In the genomic region with DNA sequence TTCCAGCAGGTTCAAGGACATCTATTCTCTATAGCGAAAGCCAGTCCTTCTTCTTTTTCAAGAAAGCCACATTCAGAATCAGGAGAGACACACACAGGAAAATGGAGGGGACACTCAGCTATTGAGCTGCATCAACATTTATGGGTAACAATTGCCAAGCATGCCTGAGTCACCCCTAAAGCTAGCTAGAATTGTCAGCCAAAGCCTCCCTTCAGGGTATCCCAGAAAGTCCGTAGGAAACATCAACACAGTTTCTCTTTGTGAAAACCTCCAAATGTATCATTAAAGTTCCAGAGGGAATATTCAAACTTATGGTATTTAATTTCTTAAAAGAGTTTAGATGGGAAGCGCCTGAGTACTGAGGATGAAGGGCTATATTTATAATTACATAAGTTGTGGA, we compare ENCODE assay signal across 21 cellular contexts.
"Had no signal": no experiment of that assay in that cellular context is flagged by ENCODE, and none has a peak within 500 bp of the region (broad histone marks: within the 10 kb centered on the region; RNA-seq: fewer than 3 reads in every experiment).

No MANE protein-coding gene starts in this region.

- H3K27me3 Mint-ChIP-seq: activated B cell treated with CpG ODN at 0.5 μM for 24 hours; activated CD4-positive, alpha-beta memory T cell treated with anti-CD3 and anti-CD28 coated beads for 36 hours; activated CD8-positive, alpha-beta memory T cell treated with anti-CD3 and anti-CD28 coated beads, Interleukin-2, amount 10 ng/mL, durations not matched to agents 7 days and 5 days; activated naive CD8-positive, alpha-beta T cell; progenitor cell of endocrine pancreas had no signal

- H3K36me3 ChIP-seq: cardiac muscle cell, esophagus muscularis mucosa, tibial nerve had no signal

- H3K27me3 ChIP-seq: cardiac muscle cell, esophagus muscularis mucosa, tibial nerve had no signal

- DNase-seq: activated B cell treated with CpG ODN at 0.5 μM for 24 hours; activated CD4-positive, alpha-beta memory T cell treated with anti-CD3 and anti-CD28 coated beads for 36 hours; activated CD4-positive, alpha-beta T cell treated with anti-CD3 and anti-CD28 coated beads for 4 hours; activated CD8-positive, alpha-beta memory T cell treated with anti-CD3 and anti-CD28 coated beads, Interleukin-2, amount 10 ng/mL, durations not matched to agents 7 days and 5 days; amygdala; dermis blood vessel endothelial cell; effector memory CD4-positive, alpha-beta T cell; foreskin melanocyte; hypothalamus; occipital lobe; stimulated activated CD4-positive, alpha-beta T cell treated with anti-CD3 and anti-CD28 coated beads, Interleukin-12 subunit alpha, Interleukin-12 subunit beta, amount 100 ng/mL, for 4 hours; stimulated activated CD4-positive, alpha-beta T cell treated with anti-CD3 and anti-CD28 coated beads, Interleukin-1b, Interleukin-23, amount 100 ng/mL, for 48 hours; stimulated activated CD8-positive, alpha-beta memory T cell treated with anti-CD3 and anti-CD28 coated beads, Interleukin-4, amount 100 ng/mL, for 48 hours; stimulated activated naive CD4-positive, alpha-beta T cell had no signal

- ATAC-seq: activated CD8-positive, alpha-beta memory T cell treated with anti-CD3 and anti-CD28 coated beads, Interleukin-2, amount 10 ng/mL, durations not matched to agents 7 days and 5 days; left lobe of liver had no signal

- H3K4me3 ChIP-seq: cardiac muscle cell, esophagus muscularis mucosa, lung, tibial nerve had no signal

- H3K36me3 Mint-ChIP-seq: activated CD4-positive, alpha-beta memory T cell treated with anti-CD3 and anti-CD28 coated beads for 36 hours; activated CD8-positive, alpha-beta memory T cell treated with anti-CD3 and anti-CD28 coated beads, Interleukin-2, amount 10 ng/mL, durations not matched to agents 7 days and 5 days had no signal

- H3K4me3 Mint-ChIP-seq: activated B cell treated with CpG ODN at 0.5 μM for 24 hours; activated CD4-positive, alpha-beta memory T cell treated with anti-CD3 and anti-CD28 coated beads for 36 hours; activated CD8-positive, alpha-beta memory T cell treated with anti-CD3 and anti-CD28 coated beads, Interleukin-2, amount 10 ng/mL, durations not matched to agents 7 days and 5 days; activated naive CD8-positive, alpha-beta T cell had no signal

- H3K27ac Mint-ChIP-seq: activated B cell treated with CpG ODN at 0.5 μM for 24 hours; activated CD4-positive, alpha-beta memory T cell treated with anti-CD3 and anti-CD28 coated beads for 36 hours; activated CD8-positive, alpha-beta memory T cell treated with anti-CD3 and anti-CD28 coated beads, Interleukin-2, amount 10 ng/mL, durations not matched to agents 7 days and 5 days; activated naive CD8-positive, alpha-beta T cell; progenitor cell of endocrine pancreas had no signal

- H3K4me1 Mint-ChIP-seq: activated B cell treated with CpG ODN at 0.5 μM for 24 hours; activated CD8-positive, alpha-beta memory T cell treated with anti-CD3 and anti-CD28 coated beads, Interleukin-2, amount 10 ng/mL, durations not matched to agents 7 days and 5 days had no signal
